In the genomic region with DNA sequence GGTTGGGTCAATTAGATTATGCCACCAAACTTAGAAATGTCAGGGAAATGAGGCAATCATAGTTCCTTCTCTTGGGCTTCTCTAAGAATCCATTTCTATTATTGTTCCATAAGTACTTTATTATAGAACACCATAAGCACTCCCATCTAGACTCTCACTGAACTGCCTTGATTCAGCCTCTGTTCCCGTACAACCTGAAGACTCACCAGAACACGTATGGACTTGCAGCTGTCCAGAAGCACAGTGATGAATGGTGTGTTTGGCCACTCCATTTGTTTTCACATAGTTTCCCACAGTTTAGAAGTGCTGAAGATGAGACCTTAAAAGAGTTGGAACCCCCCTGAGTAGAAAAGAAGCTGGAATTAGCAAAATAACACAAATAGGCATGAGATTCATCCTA, we compare ENCODE assay signal across 24 cellular contexts. TPM values are rescaled to one million over a fixed set of nuclear protein-coding genes. Genes with fewer than 3 reads are reported as not detected.
"Had no signal": no experiment of that assay in that cellular context is flagged by ENCODE, and none has a peak within 500 bp of the region (broad histone marks: within the 10 kb centered on the region; RNA-seq: fewer than 3 reads in every experiment).

No MANE protein-coding gene starts in this region.

- H3K9me3 ChIP-seq: MG63, Peyer's patch, SJSA1 had no signal

- H3K4me2 ChIP-seq: PC-9 had no signal

- H3K27ac ChIP-seq: PC-9, Peyer's patch, SJSA1, SK-N-MC had no signal

- H2AFZ ChIP-seq: PC-9 had no signal

- DNase-seq: KBM-7, MG63, NCI-H1092, NCI-H1105 treated with DMSO at 0.1 percent for 48 hours, NCI-H1417 treated with DMSO at 0.1 percent for 48 hours, NCI-H146, NCI-H1694 treated with DMSO at 0.1 percent for 48 hours, NCI-H1930, NCI-H2081, NCI-H2107, NCI-H2227 treated with DMSO at 0.1 percent for 48 hours, NCI-H524 treated with DMSO at 0.1 percent for 48 hours, NCI-H69, NCI-H774, OCI-M1, PC-9, Peyer's patch, Right ventricle myocardium superior, SIG-M5 had no signal

- H3K36me3 ChIP-seq: MG63, Peyer's patch, SJSA1 had no signal

- H3K4me1 ChIP-seq: Peyer's patch had no signal

- H3K4me3 ChIP-seq: MG63, PC-9, Peyer's patch, SJSA1, SK-N-MC had no signal

- H3K27me3 ChIP-seq: MG63, Peyer's patch, SJSA1 had no signal

RNA-seq across cellular contexts. Expression of a gene that starts 45.4 kb away (rescaled TPM):
- total RNA-seq: HT-29, LHCN-M2, PC-9, RPMI7951 had no signal
